ENCODE assay signal across 24 cellular contexts in the genomic region with DNA sequence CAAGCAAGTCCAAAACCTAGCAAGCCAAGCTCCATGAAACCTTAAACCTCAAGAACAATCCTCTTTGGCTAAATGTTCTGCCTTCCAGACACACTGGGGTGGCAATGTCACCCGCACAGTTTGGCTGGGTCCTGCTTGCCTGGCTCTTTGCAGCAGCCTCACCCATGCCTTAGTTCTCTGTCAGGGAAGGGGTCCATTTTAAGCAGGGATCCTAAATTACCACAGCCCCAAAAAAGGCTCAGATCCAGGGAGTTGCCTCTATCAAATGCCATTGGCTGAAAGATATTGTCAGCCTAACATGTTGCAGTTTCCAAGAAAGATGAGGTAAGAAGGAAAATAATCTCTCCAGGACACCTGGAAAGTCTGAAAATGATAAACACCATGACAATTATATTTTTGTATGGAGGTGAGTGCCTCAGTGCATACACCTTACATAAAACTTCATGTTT.
"Had no signal": no experiment of that assay in that cellular context is flagged by ENCODE, and none has a peak within 500 bp of the region (broad histone marks: within the 10 kb centered on the region; RNA-seq: fewer than 3 reads in every experiment).

No MANE protein-coding gene starts in this region.

- FAIRE-seq: HepG2 had no signal

- H3K9me3 ChIP-seq: Peyer's patch, SJCRH30 had no signal

- H3K27me3 ChIP-seq: Peyer's patch, SJCRH30 had no signal

- H3K4me2 ChIP-seq: KMS-11, PC-9 had no signal

- DNase-seq: IMR-90, Kasumi-1, MM.1S, NCI-H1092 treated with DMSO at 0.1 percent for 48 hours, NCI-H1436, NCI-H187, NCI-H2029, NCI-H2081 treated with DMSO at 0.1 percent for 48 hours, NCI-H2171, NCI-H226, NCI-H446, NCI-H510A, NCI-H524 treated with DMSO at 0.1 percent for 48 hours, NCI-H69, NCI-H774, OCI-M1, PC-9, Peyer's patch, SHP77 treated with DMSO at 0.1 percent for 48 hours, SJCRH30 had no signal

- H3K4me1 ChIP-seq: Peyer's patch, SJCRH30 had no signal

- H3K4me3 ChIP-seq: PC-9, Peyer's patch, SJCRH30 had no signal

- H3K36me3 ChIP-seq: Peyer's patch, SJCRH30 had no signal

- H2AFZ ChIP-seq: PC-9 had no signal

- ATAC-seq: HepG2, Right ventricle myocardium inferior, SK-N-SH treated with all-trans-retinoic acid at 6 μM for 48 hours had no signal

- H3K27ac ChIP-seq: KMS-11, PC-9, Peyer's patch, SJCRH30 had no signal

- H3K9ac ChIP-seq: KMS-11 had no signal
